ENCODE assay signal across 1 cellular context in the genomic region with DNA sequence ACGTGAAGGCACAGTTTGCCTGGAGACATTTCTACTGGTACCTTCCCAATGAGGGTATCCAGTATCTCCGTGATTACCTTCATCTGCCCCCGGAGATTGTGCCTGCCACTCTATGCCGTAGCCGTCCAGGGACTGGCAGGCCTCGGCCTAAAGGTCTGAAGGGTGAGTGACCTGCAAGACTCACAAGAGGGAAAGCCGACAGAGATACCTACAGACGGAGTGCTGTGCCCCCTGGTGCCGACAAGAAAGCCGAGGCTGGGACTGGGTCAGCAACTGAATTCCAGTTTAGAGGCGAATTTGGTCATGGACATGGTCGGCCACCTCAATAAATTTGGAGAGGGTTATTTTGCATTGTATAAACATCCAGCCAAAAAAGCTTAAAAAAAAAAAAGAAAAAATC.
TF ChIP-seq lines count a peak whose summit lies in the region.

No MANE protein-coding gene starts in this region.

TF ChIP-seq in WTC11, 78 proteins besides CTCF, POLR2A, EP300 and RAD21 (continued from another document):
- TF ChIP-seq, protein P1, sequence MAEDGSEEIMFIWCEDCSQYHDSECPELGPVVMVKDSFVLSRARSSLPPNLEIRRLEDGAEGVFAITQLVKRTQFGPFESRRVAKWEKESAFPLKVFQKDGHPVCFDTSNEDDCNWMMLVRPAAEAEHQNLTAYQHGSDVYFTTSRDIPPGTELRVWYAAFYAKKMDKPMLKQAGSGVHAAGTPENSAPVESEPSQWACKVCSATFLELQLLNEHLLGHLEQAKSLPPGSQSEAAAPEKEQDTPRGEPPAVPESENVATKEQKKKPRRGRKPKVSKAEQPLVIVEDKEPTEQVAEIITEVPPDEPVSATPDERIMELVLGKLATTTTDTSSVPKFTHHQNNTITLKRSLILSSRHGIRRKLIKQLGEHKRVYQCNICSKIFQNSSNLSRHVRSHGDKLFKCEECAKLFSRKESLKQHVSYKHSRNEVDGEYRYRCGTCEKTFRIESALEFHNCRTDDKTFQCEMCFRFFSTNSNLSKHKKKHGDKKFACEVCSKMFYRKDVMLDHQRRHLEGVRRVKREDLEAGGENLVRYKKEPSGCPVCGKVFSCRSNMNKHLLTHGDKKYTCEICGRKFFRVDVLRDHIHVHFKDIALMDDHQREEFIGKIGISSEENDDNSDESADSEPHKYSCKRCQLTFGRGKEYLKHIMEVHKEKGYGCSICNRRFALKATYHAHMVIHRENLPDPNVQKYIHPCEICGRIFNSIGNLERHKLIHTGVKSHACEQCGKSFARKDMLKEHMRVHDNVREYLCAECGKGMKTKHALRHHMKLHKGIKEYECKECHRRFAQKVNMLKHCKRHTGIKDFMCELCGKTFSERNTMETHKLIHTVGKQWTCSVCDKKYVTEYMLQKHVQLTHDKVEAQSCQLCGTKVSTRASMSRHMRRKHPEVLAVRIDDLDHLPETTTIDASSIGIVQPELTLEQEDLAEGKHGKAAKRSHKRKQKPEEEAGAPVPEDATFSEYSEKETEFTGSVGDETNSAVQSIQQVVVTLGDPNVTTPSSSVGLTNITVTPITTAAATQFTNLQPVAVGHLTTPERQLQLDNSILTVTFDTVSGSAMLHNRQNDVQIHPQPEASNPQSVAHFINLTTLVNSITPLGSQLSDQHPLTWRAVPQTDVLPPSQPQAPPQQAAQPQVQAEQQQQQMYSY (CRISPR knock-in tag; IDR thresholded peaks at IDR 0.05): no peak
